Comparison of ENCODE assay signal across 9 cellular contexts in the genomic region with DNA sequence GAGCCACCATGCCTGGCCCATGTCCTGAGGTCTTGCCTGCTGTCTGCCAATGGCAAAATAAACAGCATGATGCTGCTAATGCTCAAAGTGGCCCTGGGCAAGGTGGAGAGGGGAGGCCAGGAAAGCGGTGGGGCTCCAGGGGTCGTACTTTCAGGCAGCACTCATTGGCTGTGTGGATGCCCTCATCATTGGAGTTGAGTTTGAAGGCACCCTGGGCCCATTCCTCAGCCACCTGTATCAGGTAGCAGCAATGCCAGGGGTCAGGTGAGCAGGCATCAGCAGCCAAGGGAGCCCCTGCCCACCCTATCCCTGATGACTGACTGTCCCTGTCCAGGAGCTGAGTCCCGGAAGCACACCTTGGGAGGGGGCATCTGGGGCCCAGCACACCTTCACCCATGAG.
"Had no signal": no experiment of that assay in that cellular context is flagged by ENCODE, and none has a peak within 500 bp of the region (broad histone marks: within the 10 kb centered on the region; RNA-seq: fewer than 3 reads in every experiment).

No MANE protein-coding gene starts in this region.

- H3K9ac ChIP-seq: GM23248 had no signal

- H3K36me3 Mint-ChIP-seq: IgD-negative memory B cell had no signal

- H3K9me3 ChIP-seq: HAP-1 had no signal

- H3K4me3 Mint-ChIP-seq: HFFc6, IgD-negative memory B cell had no signal

- H2AFZ ChIP-seq: GM23248 had no signal

- H3K27ac Mint-ChIP-seq: HFFc6, IgD-negative memory B cell had no signal

- H3K27me3 Mint-ChIP-seq: IgD-negative memory B cell had no signal

- DNase-seq: GM23248, GOT3, H7, HFFc6 had no signal

- H3K4me1 ChIP-seq: HAP-1 had no signal

- H3K27ac ChIP-seq: GM23248, HL-60 had no signal

- H3K4me3 ChIP-seq: GM23248, HAP-1 had no signal

- ATAC-seq: HCT116, HepG2 had no signal

- H3K36me3 ChIP-seq: HAP-1 had no signal

- H3K4me1 Mint-ChIP-seq: IgD-negative memory B cell had no signal

- FAIRE-seq: HepG2 had no signal
